ENCODE assay signal across 1 cellular context in the genomic region with DNA sequence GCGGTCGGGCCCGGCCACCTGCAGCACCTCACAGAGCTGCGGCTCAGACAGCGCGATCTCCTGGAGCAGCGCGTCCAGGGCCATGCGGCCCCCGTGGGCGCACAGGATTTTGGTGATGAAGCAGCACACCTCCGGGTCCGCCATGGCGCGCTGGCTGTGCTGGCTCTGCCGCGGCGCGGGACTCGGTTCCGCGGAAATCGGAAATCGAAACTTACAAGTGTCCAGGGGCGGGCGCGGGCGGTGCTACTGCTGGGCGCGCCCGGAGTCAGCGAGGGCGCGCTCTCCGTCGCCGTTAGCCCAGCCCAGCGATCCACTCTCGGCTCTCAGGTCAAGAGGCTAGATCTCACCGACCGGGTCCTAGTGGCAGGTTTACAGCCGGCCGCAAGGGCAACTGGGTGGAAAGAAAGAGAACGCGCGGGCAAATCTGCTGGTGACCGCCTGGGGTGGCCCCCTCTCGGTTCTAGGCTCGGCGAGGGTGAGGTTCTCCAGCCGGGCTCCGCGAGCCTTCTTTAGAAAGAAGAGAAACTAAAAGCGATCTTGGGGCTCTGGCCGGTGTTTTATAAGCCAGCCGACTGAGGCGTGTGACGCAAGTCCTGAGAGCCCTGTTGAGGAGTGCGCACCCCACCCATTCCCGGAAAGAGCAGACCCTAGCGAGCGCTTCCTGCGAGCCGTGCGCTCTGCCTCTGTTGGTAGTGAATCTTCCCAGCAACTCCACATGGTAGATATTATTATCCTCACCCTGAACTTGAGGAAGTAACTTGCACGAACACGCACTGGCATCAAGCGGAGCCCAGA.
TF ChIP-seq lines count a peak whose summit lies in the region.

A gene (minus strand): TSS at position 533 of the 795 bp plus-strand sequence. CDS start 389 bp downstream, at position 144.

TF ChIP-seq in K562, 482 proteins besides CTCF, POLR2A, EP300 and RAD21 (continued from another document and continues in another):
- TF ChIP-seq, protein P1, sequence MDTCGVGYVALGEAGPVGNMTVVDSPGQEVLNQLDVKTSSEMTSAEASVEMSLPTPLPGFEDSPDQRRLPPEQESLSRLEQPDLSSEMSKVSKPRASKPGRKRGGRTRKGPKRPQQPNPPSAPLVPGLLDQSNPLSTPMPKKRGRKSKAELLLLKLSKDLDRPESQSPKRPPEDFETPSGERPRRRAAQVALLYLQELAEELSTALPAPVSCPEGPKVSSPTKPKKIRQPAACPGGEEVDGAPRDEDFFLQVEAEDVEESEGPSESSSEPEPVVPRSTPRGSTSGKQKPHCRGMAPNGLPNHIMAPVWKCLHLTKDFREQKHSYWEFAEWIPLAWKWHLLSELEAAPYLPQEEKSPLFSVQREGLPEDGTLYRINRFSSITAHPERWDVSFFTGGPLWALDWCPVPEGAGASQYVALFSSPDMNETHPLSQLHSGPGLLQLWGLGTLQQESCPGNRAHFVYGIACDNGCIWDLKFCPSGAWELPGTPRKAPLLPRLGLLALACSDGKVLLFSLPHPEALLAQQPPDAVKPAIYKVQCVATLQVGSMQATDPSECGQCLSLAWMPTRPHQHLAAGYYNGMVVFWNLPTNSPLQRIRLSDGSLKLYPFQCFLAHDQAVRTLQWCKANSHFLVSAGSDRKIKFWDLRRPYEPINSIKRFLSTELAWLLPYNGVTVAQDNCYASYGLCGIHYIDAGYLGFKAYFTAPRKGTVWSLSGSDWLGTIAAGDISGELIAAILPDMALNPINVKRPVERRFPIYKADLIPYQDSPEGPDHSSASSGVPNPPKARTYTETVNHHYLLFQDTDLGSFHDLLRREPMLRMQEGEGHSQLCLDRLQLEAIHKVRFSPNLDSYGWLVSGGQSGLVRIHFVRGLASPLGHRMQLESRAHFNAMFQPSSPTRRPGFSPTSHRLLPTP (IDR thresholded peaks at IDR 0.05; ENCODE audit: borderline replicate concordance, extremely low read depth, insufficient read length) = no peak
- TF ChIP-seq DIDO1 (tag; IDR thresholded peaks at IDR 0.05; ENCODE audit: low read depth) (no peak), TCF3 (CRISPR knock-in tag; IDR thresholded peaks at IDR 0.05) (no peak; the same call in none of the 2 replicates), MCM3 (IDR thresholded peaks at IDR 0.05) (no peak), SMAD2 (IDR thresholded peaks at IDR 0.05; ENCODE audit: low read depth, low read length) (no peak), ZNF766 (CRISPR knock-in tag; conservative IDR thresholded peaks at IDR 0.05) (peak; percentile 55; the same call in 1 of the 2 replicates), FOXA3 (CRISPR knock-in tag; conservative IDR thresholded peaks at IDR 0.05 in 1 of 2, IDR thresholded peaks at IDR 0.05 in 1 of 2) (peak; percentile 9 to 90; a peak in 1 of 4 replicates), HDAC8 (tag; IDR thresholded peaks at IDR 0.05) (no peak), SREBF1 (IDR thresholded peaks at IDR 0.05; ENCODE audit: borderline replicate concordance, low read depth, low read length) (no peak; the same call in 1 of the 2 replicates), ZSCAN29 (IDR thresholded peaks at IDR 0.05) (peak; percentile 79; the same call in 1 of the 2 replicates), ZC3H4 (CRISPR knock-in tag; IDR thresholded peaks at IDR 0.05; ENCODE audit: borderline replicate concordance) (0 out of 2 replicates have a peak, but pooled peaks have one; percentile 40), SIX5 (IDR thresholded peaks at IDR 0.05; ENCODE audit: borderline replicate concordance in 1 of 2, insufficient read depth in 1 of 2, low read depth in 1 of 2, low read length in 2 of 2) (no peak), PRMT5 (CRISPR knock-in tag; IDR thresholded peaks at IDR 0.05) (no peak), NUFIP1 (IDR thresholded peaks at IDR 0.05; ENCODE audit: partially characterized antibody) (no peak), NFIC (IDR thresholded peaks at IDR 0.05) (peak; percentile 58), RHOXF2B (CRISPR knock-in tag; conservative IDR thresholded peaks at IDR 0.05) (no peak), ARID2 (IDR thresholded peaks at IDR 0.05) (no peak), YBX1 (IDR thresholded peaks at IDR 0.05) (no peak), HIVEP1 (CRISPR knock-in tag; IDR thresholded peaks at IDR 0.05) (peak; percentile 80), CBX1 (IDR thresholded peaks at IDR 0.05; ENCODE audit: low read depth) (peak; percentile 19; the same call in 1 of the 2 replicates), NCOA4 (IDR thresholded peaks at IDR 0.05; ENCODE audit: partially characterized antibody) (no peak), CSDE1 (IDR thresholded peaks at IDR 0.05) (no peak), ZNF134 (CRISPR knock-in tag; conservative IDR thresholded peaks at IDR 0.05) (peak; percentile 56; the same call in 1 of the 2 replicates), TEAD2 (tag; IDR thresholded peaks at IDR 0.05) (no peak), TFAM (CRISPR knock-in tag; conservative IDR thresholded peaks at IDR 0.05) (no peak), L3MBTL2 (IDR thresholded peaks at IDR 0.05) (peak; percentile 84; the same call in 1 of the 2 replicates), ZNF3 (CRISPR knock-in tag; IDR thresholded peaks at IDR 0.05) (no peak), ZNF140 (CRISPR knock-in tag; IDR thresholded peaks at IDR 0.05) (no peak), ZNF232 (CRISPR knock-in tag; IDR thresholded peaks at IDR 0.05) (peak; percentile 93), KLF13 (tag; IDR thresholded peaks at IDR 0.05; ENCODE audit: borderline replicate concordance, low read depth) (peak; percentile 49; the same call in 1 of the 2 replicates), SOX6 (IDR thresholded peaks at IDR 0.05) (no peak), CBFB (CRISPR knock-in tag; IDR thresholded peaks at IDR 0.05) (peak; percentile 85), KAT7 (CRISPR knock-in tag; IDR thresholded peaks at IDR 0.05; ENCODE audit: borderline replicate concordance) (peak; percentile 94), ZKSCAN3 (CRISPR knock-in tag; IDR thresholded peaks at IDR 0.05) (no peak), ETS2 (tag; IDR thresholded peaks at IDR 0.05; ENCODE audit: borderline replicate concordance, poor library complexity, severe bottlenecking) (no peak), ZC3H11A (IDR thresholded peaks at IDR 0.05; ENCODE audit: low read depth, low read length) (no peak), MECOM (CRISPR knock-in tag; IDR thresholded peaks at IDR 0.05) (no peak), CBFA2T3 (IDR thresholded peaks at IDR 0.05) (peak; percentile 26; the same call in 1 of the 2 replicates), ZNF124 (CRISPR knock-in tag; IDR thresholded peaks at IDR 0.05) (peak; percentile 88; the same call in 1 of the 2 replicates), SIN3A (IDR thresholded peaks at IDR 0.05; ENCODE audit: borderline replicate concordance in 2 of 2, control insufficient read depth in 1 of 2, low read depth in 2 of 2, low read length in 2 of 2) (peak; percentile 87; a peak in 3 of 4 replicates), KLF6 (CRISPR knock-in tag; IDR thresholded peaks at IDR 0.05; ENCODE audit: borderline replicate concordance) (peak; percentile 81; the same call in 1 of the 2 replicates), GABPA (tag; conservative IDR thresholded peaks at IDR 0.05; ENCODE audit: low read depth) (peak; percentile 77), ZNF197 (CRISPR knock-in tag; IDR thresholded peaks at IDR 0.05; ENCODE audit: low read depth) (no peak; the same call in 1 of the 2 replicates), FOXJ3 (CRISPR knock-in tag; IDR thresholded peaks at IDR 0.05) (no peak), ZNF695 (CRISPR knock-in tag; IDR thresholded peaks at IDR 0.05) (0 out of 2 replicates have a peak, but pooled peaks have one; percentile 35)
- TF ChIP-seq, protein P2, sequence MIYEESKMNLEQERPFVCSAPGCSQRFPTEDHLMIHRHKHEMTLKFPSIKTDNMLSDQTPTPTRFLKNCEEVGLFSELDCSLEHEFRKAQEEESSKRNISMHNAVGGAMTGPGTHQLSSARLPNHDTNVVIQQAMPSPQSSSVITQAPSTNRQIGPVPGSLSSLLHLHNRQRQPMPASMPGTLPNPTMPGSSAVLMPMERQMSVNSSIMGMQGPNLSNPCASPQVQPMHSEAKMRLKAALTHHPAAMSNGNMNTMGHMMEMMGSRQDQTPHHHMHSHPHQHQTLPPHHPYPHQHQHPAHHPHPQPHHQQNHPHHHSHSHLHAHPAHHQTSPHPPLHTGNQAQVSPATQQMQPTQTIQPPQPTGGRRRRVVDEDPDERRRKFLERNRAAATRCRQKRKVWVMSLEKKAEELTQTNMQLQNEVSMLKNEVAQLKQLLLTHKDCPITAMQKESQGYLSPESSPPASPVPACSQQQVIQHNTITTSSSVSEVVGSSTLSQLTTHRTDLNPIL (CRISPR knock-in tag; IDR thresholded peaks at IDR 0.05) = no peak
- TF ChIP-seq, protein P3, sequence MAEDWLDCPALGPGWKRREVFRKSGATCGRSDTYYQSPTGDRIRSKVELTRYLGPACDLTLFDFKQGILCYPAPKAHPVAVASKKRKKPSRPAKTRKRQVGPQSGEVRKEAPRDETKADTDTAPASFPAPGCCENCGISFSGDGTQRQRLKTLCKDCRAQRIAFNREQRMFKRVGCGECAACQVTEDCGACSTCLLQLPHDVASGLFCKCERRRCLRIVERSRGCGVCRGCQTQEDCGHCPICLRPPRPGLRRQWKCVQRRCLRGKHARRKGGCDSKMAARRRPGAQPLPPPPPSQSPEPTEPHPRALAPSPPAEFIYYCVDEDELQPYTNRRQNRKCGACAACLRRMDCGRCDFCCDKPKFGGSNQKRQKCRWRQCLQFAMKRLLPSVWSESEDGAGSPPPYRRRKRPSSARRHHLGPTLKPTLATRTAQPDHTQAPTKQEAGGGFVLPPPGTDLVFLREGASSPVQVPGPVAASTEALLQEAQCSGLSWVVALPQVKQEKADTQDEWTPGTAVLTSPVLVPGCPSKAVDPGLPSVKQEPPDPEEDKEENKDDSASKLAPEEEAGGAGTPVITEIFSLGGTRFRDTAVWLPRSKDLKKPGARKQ (CRISPR knock-in tag; IDR thresholded peaks at IDR 0.05) = no peak
- TF ChIP-seq, protein P4, sequence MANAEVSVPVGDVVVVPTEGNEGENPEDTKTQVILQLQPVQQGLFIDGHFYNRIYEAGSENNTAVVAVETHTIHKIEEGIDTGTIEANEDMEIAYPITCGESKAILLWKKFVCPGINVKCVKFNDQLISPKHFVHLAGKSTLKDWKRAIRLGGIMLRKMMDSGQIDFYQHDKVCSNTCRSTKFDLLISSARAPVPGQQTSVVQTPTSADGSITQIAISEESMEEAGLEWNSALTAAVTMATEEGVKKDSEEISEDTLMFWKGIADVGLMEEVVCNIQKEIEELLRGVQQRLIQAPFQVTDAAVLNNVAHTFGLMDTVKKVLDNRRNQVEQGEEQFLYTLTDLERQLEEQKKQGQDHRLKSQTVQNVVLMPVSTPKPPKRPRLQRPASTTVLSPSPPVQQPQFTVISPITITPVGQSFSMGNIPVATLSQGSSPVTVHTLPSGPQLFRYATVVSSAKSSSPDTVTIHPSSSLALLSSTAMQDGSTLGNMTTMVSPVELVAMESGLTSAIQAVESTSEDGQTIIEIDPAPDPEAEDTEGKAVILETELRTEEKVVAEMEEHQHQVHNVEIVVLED (CRISPR knock-in tag; IDR thresholded peaks at IDR 0.05) = peak; percentile 64
- TF ChIP-seq, protein P5, sequence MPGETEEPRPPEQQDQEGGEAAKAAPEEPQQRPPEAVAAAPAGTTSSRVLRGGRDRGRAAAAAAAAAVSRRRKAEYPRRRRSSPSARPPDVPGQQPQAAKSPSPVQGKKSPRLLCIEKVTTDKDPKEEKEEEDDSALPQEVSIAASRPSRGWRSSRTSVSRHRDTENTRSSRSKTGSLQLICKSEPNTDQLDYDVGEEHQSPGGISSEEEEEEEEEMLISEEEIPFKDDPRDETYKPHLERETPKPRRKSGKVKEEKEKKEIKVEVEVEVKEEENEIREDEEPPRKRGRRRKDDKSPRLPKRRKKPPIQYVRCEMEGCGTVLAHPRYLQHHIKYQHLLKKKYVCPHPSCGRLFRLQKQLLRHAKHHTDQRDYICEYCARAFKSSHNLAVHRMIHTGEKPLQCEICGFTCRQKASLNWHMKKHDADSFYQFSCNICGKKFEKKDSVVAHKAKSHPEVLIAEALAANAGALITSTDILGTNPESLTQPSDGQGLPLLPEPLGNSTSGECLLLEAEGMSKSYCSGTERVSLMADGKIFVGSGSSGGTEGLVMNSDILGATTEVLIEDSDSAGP (CRISPR knock-in tag; IDR thresholded peaks at IDR 0.05) = no peak
- TF ChIP-seq, protein P6, sequence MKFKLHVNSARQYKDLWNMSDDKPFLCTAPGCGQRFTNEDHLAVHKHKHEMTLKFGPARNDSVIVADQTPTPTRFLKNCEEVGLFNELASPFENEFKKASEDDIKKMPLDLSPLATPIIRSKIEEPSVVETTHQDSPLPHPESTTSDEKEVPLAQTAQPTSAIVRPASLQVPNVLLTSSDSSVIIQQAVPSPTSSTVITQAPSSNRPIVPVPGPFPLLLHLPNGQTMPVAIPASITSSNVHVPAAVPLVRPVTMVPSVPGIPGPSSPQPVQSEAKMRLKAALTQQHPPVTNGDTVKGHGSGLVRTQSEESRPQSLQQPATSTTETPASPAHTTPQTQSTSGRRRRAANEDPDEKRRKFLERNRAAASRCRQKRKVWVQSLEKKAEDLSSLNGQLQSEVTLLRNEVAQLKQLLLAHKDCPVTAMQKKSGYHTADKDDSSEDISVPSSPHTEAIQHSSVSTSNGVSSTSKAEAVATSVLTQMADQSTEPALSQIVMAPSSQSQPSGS (CRISPR knock-in tag; IDR thresholded peaks at IDR 0.05) = no peak
- TF ChIP-seq, protein P7, sequence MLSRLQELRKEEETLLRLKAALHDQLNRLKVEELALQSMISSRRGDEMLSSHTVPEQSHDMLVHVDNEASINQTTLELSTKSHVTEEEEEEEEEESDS (CRISPR knock-in tag; IDR thresholded peaks at IDR 0.05) = no peak
- TF ChIP-seq, protein P8, sequence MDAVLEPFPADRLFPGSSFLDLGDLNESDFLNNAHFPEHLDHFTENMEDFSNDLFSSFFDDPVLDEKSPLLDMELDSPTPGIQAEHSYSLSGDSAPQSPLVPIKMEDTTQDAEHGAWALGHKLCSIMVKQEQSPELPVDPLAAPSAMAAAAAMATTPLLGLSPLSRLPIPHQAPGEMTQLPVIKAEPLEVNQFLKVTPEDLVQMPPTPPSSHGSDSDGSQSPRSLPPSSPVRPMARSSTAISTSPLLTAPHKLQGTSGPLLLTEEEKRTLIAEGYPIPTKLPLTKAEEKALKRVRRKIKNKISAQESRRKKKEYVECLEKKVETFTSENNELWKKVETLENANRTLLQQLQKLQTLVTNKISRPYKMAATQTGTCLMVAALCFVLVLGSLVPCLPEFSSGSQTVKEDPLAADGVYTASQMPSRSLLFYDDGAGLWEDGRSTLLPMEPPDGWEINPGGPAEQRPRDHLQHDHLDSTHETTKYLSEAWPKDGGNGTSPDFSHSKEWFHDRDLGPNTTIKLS (IDR thresholded peaks at IDR 0.05; ENCODE audit: borderline replicate concordance, low read depth) = peak; percentile 100; the same call in 1 of the 2 replicates
- TF ChIP-seq, protein P9, sequence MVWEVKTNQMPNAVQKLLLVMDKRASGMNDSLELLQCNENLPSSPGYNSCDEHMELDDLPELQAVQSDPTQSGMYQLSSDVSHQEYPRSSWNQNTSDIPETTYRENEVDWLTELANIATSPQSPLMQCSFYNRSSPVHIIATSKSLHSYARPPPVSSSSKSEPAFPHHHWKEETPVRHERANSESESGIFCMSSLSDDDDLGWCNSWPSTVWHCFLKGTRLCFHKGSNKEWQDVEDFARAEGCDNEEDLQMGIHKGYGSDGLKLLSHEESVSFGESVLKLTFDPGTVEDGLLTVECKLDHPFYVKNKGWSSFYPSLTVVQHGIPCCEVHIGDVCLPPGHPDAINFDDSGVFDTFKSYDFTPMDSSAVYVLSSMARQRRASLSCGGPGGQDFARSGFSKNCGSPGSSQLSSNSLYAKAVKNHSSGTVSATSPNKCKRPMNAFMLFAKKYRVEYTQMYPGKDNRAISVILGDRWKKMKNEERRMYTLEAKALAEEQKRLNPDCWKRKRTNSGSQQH (CRISPR knock-in tag; IDR thresholded peaks at IDR 0.05) = peak; percentile 74; the same call in 1 of the 2 replicates
